ENCODE assay signal across 8 cellular contexts in genomic region chr1:229270547-229271447, GRCh38. TPM values are rescaled to one million over a fixed set of nuclear protein-coding genes. Genes with fewer than 3 reads are reported as not detected.
A peak's percentile ranks its signal among the peaks of the same experiment; 100 is the strongest.
DNase-seq lines count a peak whose midpoint lies in the region; ATAC-seq lines count a peak whose summit lies in the region.

TSS of gene RAB4A (plus strand) at chr1:229271111. CDS start at chr1:229271340, 229 bp downstream.

- peaks cover 21% of the 10 kb centered on the region for H3K36me3 Mint-ChIP-seq in activated CD8-positive, alpha-beta T cell treated with anti-CD3 and anti-CD28 coated beads, Interleukin-2, amount 10 ng/mL, durations not matched to agents 7 days and 5 days (ENCODE audit: low read depth)

- DNase-seq in AG20443 (ENCODE audit: low spot score) (peak; percentile 99), NCI-H774 (lab: John Stamatoyannopoulos, UW) (peak; percentile 89), lung microvascular endothelial cell (ENCODE audit: low read depth in 2 of 2) (peak; percentile 90 to 94)
- peak; percentile 80 for DNase-seq in activated CD8-positive, alpha-beta T cell treated with anti-CD3 and anti-CD28 coated beads, Interleukin-2, amount 10 ng/mL, durations not matched to agents 7 days and 5 days
- DNase-seq in effector CD4-positive, alpha-beta T cell = peak; percentile 56
- DNase-seq in stimulated activated CD4-positive, alpha-beta T cell treated with anti-CD3 and anti-CD28 coated beads, TNF-alpha, amount 100 ng/mL, for 4 hours (ENCODE audit: low read depth in 3 of 3) = peak; percentile 57 to 70 (median 67)

- H3K4me3 Mint-ChIP-seq in activated CD8-positive, alpha-beta T cell treated with anti-CD3 and anti-CD28 coated beads, Interleukin-2, amount 10 ng/mL, durations not matched to agents 7 days and 5 days = peak within 1 kb of the TSS; percentile 84

- H3K4me1 Mint-ChIP-seq in activated CD8-positive, alpha-beta T cell treated with anti-CD3 and anti-CD28 coated beads, Interleukin-2, amount 10 ng/mL, durations not matched to agents 7 days and 5 days (ENCODE audit: low read depth) = peaks cover 29% of the 10 kb centered on the region

- H3K27me3 Mint-ChIP-seq in activated CD8-positive, alpha-beta T cell treated with anti-CD3 and anti-CD28 coated beads, Interleukin-2, amount 10 ng/mL, durations not matched to agents 7 days and 5 days (ENCODE audit: low read depth) = no peaks in the 10 kb centered on the region

- peak within 1 kb of the TSS; percentile 86 for H3K27ac Mint-ChIP-seq in activated CD8-positive, alpha-beta T cell treated with anti-CD3 and anti-CD28 coated beads, Interleukin-2, amount 10 ng/mL, durations not matched to agents 7 days and 5 days

- H3K9me3 Mint-ChIP-seq in activated CD8-positive, alpha-beta T cell treated with anti-CD3 and anti-CD28 coated beads, Interleukin-2, amount 10 ng/mL, durations not matched to agents 7 days and 5 days (ENCODE audit: insufficient read depth) = no peaks in the 10 kb centered on the region

- CTCF ChIA-PET in activated CD8-positive, alpha-beta T cell treated with anti-CD3 and anti-CD28 coated beads, Interleukin-2, amount 10 ng/mL, durations not matched to agents 7 days and 5 days (lab: Charles Lee) = interaction anchor here (1.0 to 1.3 kb wide), 2 partner anchors 16 to 211 kb away, joined by 3 to 4 read pairs; no protein-coding TSS in a partner anchor

- ATAC-seq in GM19035 (IDR thresholded peaks at IDR 0.05; ENCODE audit: unreplicated experiment) (peak; percentile 91), HG03280 (IDR thresholded peaks at IDR 0.05; ENCODE audit: unreplicated experiment) (peak; percentile 84)
- ATAC-seq in activated CD8-positive, alpha-beta T cell treated with anti-CD3 and anti-CD28 coated beads, Interleukin-2, amount 10 ng/mL, durations not matched to agents 7 days and 5 days = peak; percentile 90

- POLR2A ChIA-PET in activated CD8-positive, alpha-beta T cell treated with anti-CD3 and anti-CD28 coated beads, Interleukin-2, amount 10 ng/mL, durations not matched to agents 7 days and 5 days (lab: Charles Lee) = interaction anchor here (1.0 to 1.1 kb wide), 2 partner anchors 15 to 38 kb away, joined by 3 to 4 read pairs; no protein-coding TSS in a partner anchor

RNA-seq across cellular contexts. Expression of gene RAB4A, which starts in this region (rescaled TPM):
- 10 to 100 TPM; 40.4 to 41.7 TPM for total RNA-seq in activated CD8-positive, alpha-beta T cell treated with anti-CD3 and anti-CD28 coated beads, Interleukin-2, amount 10 ng/mL, durations not matched to agents 7 days and 5 days
- 13.9 and 15.7 TPM in 2 replicates for total RNA-seq in lung microvascular endothelial cell

Comparison
In these comparisons a context has a peak if more than half of its experiments do, and no peak if none do; other contexts are left out.
1. Peak in every context shown above with its lines: DNase-seq and ATAC-seq.